13 cellular contexts compared by ENCODE assay signal in genomic region chr10:52318136-52318810, GRCh38. TPM values are rescaled to one million over a fixed set of nuclear protein-coding genes. Genes with fewer than 3 reads are reported as not detected.
DNase-seq lines count a peak whose midpoint lies in the region; ATAC-seq, FAIRE-seq and TF ChIP-seq lines count a peak whose summit lies in the region.
"Had no signal": no experiment of that assay in that cellular context is flagged by ENCODE, and none has a peak within 500 bp of the region (broad histone marks: within the 10 kb centered on the region; RNA-seq: fewer than 3 reads in every experiment).

No MANE protein-coding gene starts in this region.

- peak overlapping the region; percentile 97 for H3K27ac Mint-ChIP-seq in astrocyte (ENCODE audit: unreplicated experiment)
- H3K27ac Mint-ChIP-seq: activated CD4-positive, alpha-beta T cell treated with anti-CD3 and anti-CD28 coated beads for 36 hours; effector memory CD8-positive, alpha-beta T cell had no signal

- H2AFZ ChIP-seq in astrocyte (ENCODE audit: low read depth, low read length), result peak overlapping the region; percentile 6

- H3K4me1 Mint-ChIP-seq in astrocyte (ENCODE audit: low read depth, unreplicated experiment), result peaks cover 43% of the 10 kb centered on the region

- peak overlapping the region; percentile 93 for H3K27ac ChIP-seq in astrocyte (ENCODE audit: low read depth, low read length)
- H3K27ac ChIP-seq: skin epidermis had no signal

- FAIRE-seq in astrocyte (lab: Jason Lieb, UNC) (peak; percentile 87), urothelium cell line (lab: Jason Lieb, UNC) (no peak)

- peaks cover 6% of the 10 kb centered on the region for H3K27me3 Mint-ChIP-seq in astrocyte (ENCODE audit: low read depth, unreplicated experiment)

- H3K27me3 ChIP-seq in astrocyte (ENCODE audit: insufficient read depth, low read length), result no peaks in the 10 kb centered on the region

- no peak overlapping the region for H3K4me3 Mint-ChIP-seq in astrocyte (ENCODE audit: unreplicated experiment)
- H3K4me3 Mint-ChIP-seq: activated CD4-positive, alpha-beta T cell treated with anti-CD3 and anti-CD28 coated beads for 36 hours; effector memory CD8-positive, alpha-beta T cell had no signal

- H3K4me2 ChIP-seq in astrocyte (ENCODE audit: low read length), result peak overlapping the region; percentile 93

- no peak for ATAC-seq in stimulated activated naive CD8-positive, alpha-beta T cell treated with anti-CD3 and anti-CD28 coated beads, Interleukin-15, Interleukin-2, amounts not matched to agents 100 U/mL and 50 U/mL, for 24 hours
- no peak for ATAC-seq in HG03432 (IDR thresholded peaks at IDR 0.05; ENCODE audit: unreplicated experiment)
- ATAC-seq: activated CD4-positive, alpha-beta T cell treated with anti-CD3 and anti-CD28 coated beads for 36 hours; effector memory CD8-positive, alpha-beta T cell had no signal

- DNase-seq in HCEC 1CT, result peak; percentile 25
- DNase-seq in astrocyte (ENCODE audit: low read depth), result peak; percentile 84
- peak; percentile 63 for DNase-seq in iris pigment epithelial cell (ENCODE audit: low read depth)
- peak; percentile 16 for DNase-seq in urothelium cell line (ENCODE audit: low spot score)
- DNase-seq in stimulated activated naive CD8-positive, alpha-beta T cell treated with anti-CD3 and anti-CD28 coated beads, Interleukin-15, Interleukin-2, amounts not matched to agents 100 U/mL and 50 U/mL, for 24 hours, result no peak
- no peak for DNase-seq in stimulated activated CD4-positive, alpha-beta T cell treated with anti-CD3 and anti-CD28 coated beads, Interleukin-12 subunit alpha, Interleukin-12 subunit beta, amount 100 ng/mL, for 4 hours
- DNase-seq: activated CD4-positive, alpha-beta T cell treated with anti-CD3 and anti-CD28 coated beads for 36 hours; activated T-cell treated with anti-CD3 and anti-CD28 coated beads, Interleukin-2, amount 50 U/mL, for 48 hours; aorta; effector memory CD8-positive, alpha-beta T cell had no signal

- peaks cover 3% of the 10 kb centered on the region for H3K36me3 ChIP-seq in astrocyte (ENCODE audit: insufficient read depth, low read length)

- H3K9me3 ChIP-seq in astrocyte (ENCODE audit: insufficient read depth, low read depth, low read length), result no peaks in the 10 kb centered on the region

- peak overlapping the region; percentile 74 for H3K9ac ChIP-seq in astrocyte (ENCODE audit: low read length)

- peaks cover 25% of the 10 kb centered on the region for H3K79me2 ChIP-seq in astrocyte (ENCODE audit: insufficient read depth, low read length)

- H3K4me1 ChIP-seq in astrocyte (ENCODE audit: insufficient read depth, low read length), result peaks cover 35% of the 10 kb centered on the region

- H3K36me3 Mint-ChIP-seq in astrocyte (ENCODE audit: low read depth, unreplicated experiment), result no peaks in the 10 kb centered on the region

- TF ChIP-seq CTCF in astrocyte (IDR thresholded peaks at IDR 0.05; ENCODE audit: insufficient read depth, low read depth, low read length), result no peak

- peaks cover 2% of the 10 kb centered on the region for H3K9me3 Mint-ChIP-seq in astrocyte (ENCODE audit: unreplicated experiment)

- H4K20me1 ChIP-seq in astrocyte (ENCODE audit: insufficient read depth, low read length), result no peaks in the 10 kb centered on the region

- H3K4me3 ChIP-seq in astrocyte (ENCODE audit: insufficient read depth, low read depth, low read length), result peak overlapping the region; percentile 20
- H3K4me3 ChIP-seq: skin epidermis had no signal

RNA-seq across cellular contexts. Expression of gene DKK1, which starts 4.2 kb away (rescaled TPM):
- 7.4 and 13.7 TPM in 2 replicates for total RNA-seq in astrocyte
- total RNA-seq: activated CD4-positive, alpha-beta T cell treated with anti-CD3 and anti-CD28 coated beads for 36 hours; mononuclear cell had no signal

Comparison
In these comparisons a context has a peak if more than half of its experiments do, and no peak if none do; other contexts are left out.
1. DNase-seq: peak in HCEC 1CT (single experiment), astrocyte (single experiment), iris pigment epithelial cell (single experiment) and urothelium cell line (single experiment); none in stimulated activated naive CD8-positive, alpha-beta T cell treated with anti-CD3 and anti-CD28 coated beads, Interleukin-15, Interleukin-2, amounts not matched to agents 100 U/mL and 50 U/mL, for 24 hours (single experiment) and stimulated activated CD4-positive, alpha-beta T cell treated with anti-CD3 and anti-CD28 coated beads, Interleukin-12 subunit alpha, Interleukin-12 subunit beta, amount 100 ng/mL, for 4 hours (single experiment).